In genomic region chr5:119340597-119341218, GRCh38 we compare ENCODE assay signal across 1 cellular context.
TF ChIP-seq lines count a peak whose summit lies in the region.

No MANE protein-coding gene starts in this region.

TF ChIP-seq in GM12878, 131 proteins besides CTCF, POLR2A, EP300 and RAD21 (continued from another document and continues in another):
- TF ChIP-seq TCF3 (IDR thresholded peaks at IDR 0.05; ENCODE audit: borderline replicate concordance, insufficient read depth, low read depth, low read length) = peak; percentile 85; the same call in 1 of the 2 replicates
- TF ChIP-seq NFIC (IDR thresholded peaks at IDR 0.05; ENCODE audit: low read depth, low read length) = peak; percentile 86
- TF ChIP-seq MXI1 (IDR thresholded peaks at IDR 0.05; ENCODE audit: low read depth, low read length) = peak; percentile 52
- TF ChIP-seq NBN (IDR thresholded peaks at IDR 0.05) = peak; percentile 91
- TF ChIP-seq SP1 (IDR thresholded peaks at IDR 0.05; ENCODE audit: low read depth, low read length) = no peak
- TF ChIP-seq SMAD5 (IDR thresholded peaks at IDR 0.05; ENCODE audit: low read depth) = 0 out of 2 replicates have a peak, but pooled peaks have one; percentile 16
- no peak for TF ChIP-seq SIN3A (IDR thresholded peaks at IDR 0.05; ENCODE audit: low read depth, low read length)
- TF ChIP-seq ATF2 (IDR thresholded peaks at IDR 0.05; ENCODE audit: low read length) = peak; percentile 86; the same call in 1 of the 2 replicates
- TF ChIP-seq CREB1 (IDR thresholded peaks at IDR 0.05; ENCODE audit: low read depth) = peak; percentile 52
- no peak; the same call in none of the 2 replicates for TF ChIP-seq ZBED1 (IDR thresholded peaks at IDR 0.05; ENCODE audit: borderline replicate concordance)
- peak; percentile 88 for TF ChIP-seq FOXM1 (IDR thresholded peaks at IDR 0.05; ENCODE audit: low read depth, low read length)
- no peak for TF ChIP-seq REST (IDR thresholded peaks at IDR 0.05; ENCODE audit: low read depth, low read length)
- peak; percentile 70; the same call in 1 of the 2 replicates for TF ChIP-seq CHD2 (IDR thresholded peaks at IDR 0.05; ENCODE audit: borderline replicate concordance, low read depth, low read length)
- TF ChIP-seq CREM (IDR thresholded peaks at IDR 0.05; ENCODE audit: low read depth) = peak; percentile 90
- TF ChIP-seq IKZF2 (IDR thresholded peaks at IDR 0.05) = peak; percentile 74 to 87
- peak; percentile 67; the same call in 1 of the 2 replicates for TF ChIP-seq MYB (IDR thresholded peaks at IDR 0.05; ENCODE audit: borderline replicate concordance, low read depth, low read length)
- no peak for TF ChIP-seq ZNF274 (IDR thresholded peaks at IDR 0.05; ENCODE audit: insufficient read depth, insufficient read length)
- no peak for TF ChIP-seq IRF5 (IDR thresholded peaks at IDR 0.05; ENCODE audit: borderline replicate concordance)
- TF ChIP-seq CBX5 (IDR thresholded peaks at IDR 0.05; ENCODE audit: low read depth) = peak; percentile 56; the same call in 1 of the 2 replicates
- no peak for TF ChIP-seq FOS (IDR thresholded peaks at IDR 0.05; ENCODE audit: borderline replicate concordance, extremely low read depth, insufficient read length)
- TF ChIP-seq POLR2AphosphoS2 (IDR thresholded peaks at IDR 0.05; ENCODE audit: low read depth, low read length) = 0 out of 2 replicates have a peak, but pooled peaks have one; percentile 40
- no peak for TF ChIP-seq KDM1A (IDR thresholded peaks at IDR 0.05; ENCODE audit: borderline replicate concordance)
- TF ChIP-seq FOXK2 (IDR thresholded peaks at IDR 0.05) = no peak
- TF ChIP-seq NFYA (IDR thresholded peaks at IDR 0.05; ENCODE audit: borderline replicate concordance, low read depth, low read length) = no peak
- peak; percentile 23 for TF ChIP-seq CUX1 (IDR thresholded peaks at IDR 0.05; ENCODE audit: insufficient replicate concordance, low read depth, low read length)
- TF ChIP-seq HDGF (IDR thresholded peaks at IDR 0.05) = no peak
- TF ChIP-seq ETV6 (conservative IDR thresholded peaks at IDR 0.05 in 1 of 2, IDR thresholded peaks at IDR 0.05 in 1 of 2; ENCODE audit: borderline replicate concordance in 1 of 2, low read depth in 1 of 2) = peak in 1 of 2 experiments; percentile 95; a peak in 2 of 4 replicates
- peak; percentile 47; the same call in 1 of the 2 replicates for TF ChIP-seq DPF2 (IDR thresholded peaks at IDR 0.05)
- peak; percentile 76 for TF ChIP-seq CBFB (IDR thresholded peaks at IDR 0.05; ENCODE audit: low read depth)
- peak; percentile 70 for TF ChIP-seq MTA2 (IDR thresholded peaks at IDR 0.05; ENCODE audit: low read depth)
- TF ChIP-seq EED (IDR thresholded peaks at IDR 0.05; ENCODE audit: low read depth) = peak; percentile 90
- TF ChIP-seq TAF1 (IDR thresholded peaks at IDR 0.05; ENCODE audit: borderline replicate concordance, low read depth, low read length) = no peak
- peak; percentile 27; the same call in 1 of the 2 replicates for TF ChIP-seq GABPA (IDR thresholded peaks at IDR 0.05; ENCODE audit: low read depth)
- peak; percentile 84 for TF ChIP-seq MEF2B (IDR thresholded peaks at IDR 0.05; ENCODE audit: partially characterized antibody, poor library complexity, severe bottlenecking)
- peak in 1 of 2 experiments; percentile 83; a peak in 1 of 4 replicates for TF ChIP-seq CEBPB (IDR thresholded peaks at IDR 0.05; ENCODE audit: borderline replicate concordance in 1 of 2, low read depth in 2 of 2, low read length in 2 of 2)
- peak; percentile 47; the same call in 2 of the 3 replicates for TF ChIP-seq POU2F2 (IDR thresholded peaks at IDR 0.05; ENCODE audit: borderline replicate concordance, low read depth, low read length)
- peak; percentile 96 for TF ChIP-seq RUNX3 (IDR thresholded peaks at IDR 0.05; ENCODE audit: low read length)
- TF ChIP-seq SPI1 (IDR thresholded peaks at IDR 0.05; ENCODE audit: borderline replicate concordance, insufficient read depth, low read depth, low read length) = peak; percentile 25; the same call in 1 of the 2 replicates
- 0 out of 2 replicates have a peak, but pooled peaks have one; percentile 8 for TF ChIP-seq CHD1 (IDR thresholded peaks at IDR 0.05; ENCODE audit: low read depth, low read length)
- TF ChIP-seq IRF3 (IDR thresholded peaks at IDR 0.05) = no peak
- peak; percentile 37; the same call in 1 of the 2 replicates for TF ChIP-seq IRF4 (IDR thresholded peaks at IDR 0.05; ENCODE audit: low read depth, low read length)
- 0 out of 2 replicates have a peak, but pooled peaks have one; percentile 33 for TF ChIP-seq ZSCAN29 (IDR thresholded peaks at IDR 0.05)
- peak; percentile 81 for TF ChIP-seq IKZF1 (conservative IDR thresholded peaks at IDR 0.05)
- TF ChIP-seq RAD51 (IDR thresholded peaks at IDR 0.05) = peak; percentile 75
- TF ChIP-seq RELB (IDR thresholded peaks at IDR 0.05; ENCODE audit: low read depth) = peak; percentile 70; the same call in 1 of the 2 replicates
- peak; percentile 94 for TF ChIP-seq MEF2A (IDR thresholded peaks at IDR 0.05; ENCODE audit: insufficient read depth, low read depth, low read length)
- TF ChIP-seq POLR2AphosphoS5 (IDR thresholded peaks at IDR 0.05; ENCODE audit: low read length) = peak; percentile 82
- peak; percentile 96 for TF ChIP-seq MTA3 (IDR thresholded peaks at IDR 0.05; ENCODE audit: borderline replicate concordance, low read length)
- peak; percentile 13; the same call in 1 of the 2 replicates for TF ChIP-seq MAX (IDR thresholded peaks at IDR 0.05; ENCODE audit: low read depth, low read length)
- TF ChIP-seq BHLHE40 (IDR thresholded peaks at IDR 0.05; ENCODE audit: borderline replicate concordance in 1 of 2, low read depth in 2 of 2, low read length in 1 of 2) = peak; percentile 63 to 68; a peak in 3 of 4 replicates
- peak; percentile 50 for TF ChIP-seq JUNB (IDR thresholded peaks at IDR 0.05)
- TF ChIP-seq SMC3 (IDR thresholded peaks at IDR 0.05; ENCODE audit: borderline replicate concordance, low read length) = peak; percentile 25; the same call in 1 of the 2 replicates
- TF ChIP-seq LARP7 (IDR thresholded peaks at IDR 0.05) = no peak
- TF ChIP-seq PML (IDR thresholded peaks at IDR 0.05; ENCODE audit: low read length) = peak; percentile 59; the same call in 1 of the 2 replicates
- TF ChIP-seq ZNF24 (IDR thresholded peaks at IDR 0.05) = peak; percentile 66; the same call in 1 of the 2 replicates
- TF ChIP-seq HDAC6 (IDR thresholded peaks at IDR 0.05; ENCODE audit: unreplicated experiment) = no peak
- 0 out of 2 replicates have a peak, but pooled peaks have one; percentile 53 for TF ChIP-seq PAX5 (IDR thresholded peaks at IDR 0.05; ENCODE audit: borderline replicate concordance, low read depth, low read length)
- peak; percentile 91 for TF ChIP-seq TBL1XR1 (IDR thresholded peaks at IDR 0.05; ENCODE audit: low read depth, low read length)
- TF ChIP-seq BCL11A (IDR thresholded peaks at IDR 0.05; ENCODE audit: low read depth, low read length) = peak; percentile 70
- no peak for TF ChIP-seq WRNIP1 (IDR thresholded peaks at IDR 0.05; ENCODE audit: borderline replicate concordance, low read depth, low read length)
